ENCODE assay signal across 21 cellular contexts in genomic region chr9:12351293-12351852, GRCh38.
"Had no signal": no experiment of that assay in that cellular context is flagged by ENCODE, and none has a peak within 500 bp of the region (broad histone marks: within the 10 kb centered on the region; RNA-seq: fewer than 3 reads in every experiment).

No MANE protein-coding gene starts in this region.

- H3K4me3 ChIP-seq: adrenal gland, SK-N-MC had no signal

- H3K4me1 ChIP-seq: adrenal gland had no signal

- H3K36me3 ChIP-seq: adrenal gland, WERI-Rb-1 had no signal

- H3K27me3 ChIP-seq: adrenal gland had no signal

- H3K9me3 ChIP-seq: adrenal gland had no signal

- DNase-seq: activated CD4-positive, alpha-beta T cell treated with anti-CD3 and anti-CD28 coated beads for 48 hours; activated CD4-positive, alpha-beta T cell treated with anti-CD3 and anti-CD28 coated beads, Interleukin-2, amount 50 U/mL, for 4 hours; activated CD8-positive, alpha-beta memory T cell treated with anti-CD3 and anti-CD28 coated beads, Interleukin-2, amount 50 U/mL, for 48 hours; activated CD8-positive, alpha-beta T cell treated with anti-CD3 and anti-CD28 coated beads, Interleukin-2, amount 10 ng/mL, durations not matched to agents 7 days and 5 days; activated naive CD4-positive, alpha-beta T cell treated with anti-CD3 and anti-CD28 coated beads, Interleukin-2, amount 50 U/mL, for 16 hours; activated naive CD8-positive, alpha-beta T cell treated with anti-CD3 and anti-CD28 coated beads, Interleukin-2, amount 10 ng/mL, durations not matched to agents 7 days and 5 days; activated T-cell treated with anti-CD3 and anti-CD28 coated beads, Interleukin-2, amount 50 U/mL, for 1 hour; adrenal gland; anterior cingulate cortex; cerebellar nuclear complex; NCI-H1092; NCI-H146; NCI-H1930; NCI-H2107; NCI-H526; NK-92 treated with Interleukin-12 subunit alpha and Interleukin-12 subunit beta, amount 100 ng/mL, for 24 hours; OCI-M1; RPMI8226; T-helper 1 cell; WERI-Rb-1 had no signal
